Comparison of ENCODE assay signal across 33 cellular contexts in genomic region chr4:108763981-108764380, GRCh38. TPM values are rescaled to one million over a fixed set of nuclear protein-coding genes. Genes with fewer than 3 reads are reported as not detected.
"Had no signal": no experiment of that assay in that cellular context is flagged by ENCODE, and none has a peak within 500 bp of the region (broad histone marks: within the 10 kb centered on the region; RNA-seq: fewer than 3 reads in every experiment).

No MANE protein-coding gene starts in this region.

- H3K36me3 ChIP-seq: gastrocnemius medialis, heart left ventricle, ovary, suprapubic skin, transverse colon had no signal

- H3K27ac ChIP-seq: gastrocnemius medialis, ovary, suprapubic skin, transverse colon had no signal

- H3K27me3 ChIP-seq: gastrocnemius medialis, ovary had no signal

- FAIRE-seq: endometrium had no signal

- H3K27ac Mint-ChIP-seq: effector memory CD8-positive, alpha-beta T cell; immature natural killer cell; memory B cell; naive thymus-derived CD4-positive, alpha-beta T cell; nephron progenitor cell had no signal

- H3K4me3 ChIP-seq: lung, ovary had no signal

- H3K36me3 Mint-ChIP-seq: immature natural killer cell had no signal

- H3K9me3 Mint-ChIP-seq: effector memory CD8-positive, alpha-beta T cell; memory B cell; stimulated activated naive CD8-positive, alpha-beta T cell treated with anti-CD3 and anti-CD28 coated beads, Interleukin-15, amount 100 ng/mL, for 72 hours had no signal

- DNase-seq: cerebellar nuclear complex; cortex of kidney; effector memory CD8-positive, alpha-beta T cell; gastrocnemius medialis; heart left ventricle; hypothalamus; immature natural killer cell; islet precursor cell; kidney glomerular epithelial cell; left colon; left ventricle myocardium superior; naive thymus-derived CD4-positive, alpha-beta T cell; nephron progenitor cell; occipital lobe; ovary; posterior cingulate gyrus; stimulated activated CD4-positive, alpha-beta T cell treated with anti-CD3 and anti-CD28 coated beads, Interleukin-12 subunit alpha, Interleukin-12 subunit beta, amount 100 ng/mL, for 4 hours; stimulated activated CD4-positive, alpha-beta T cell treated with anti-CD3 and anti-CD28 coated beads, Interleukin-1b, Interleukin-23, amount 100 ng/mL, for 48 hours; stimulated activated CD4-positive, alpha-beta T cell treated with anti-CD3 and anti-CD28 coated beads, Interleukin-4, amount 100 ng/mL, for 1 hour; stimulated activated CD8-positive, alpha-beta memory T cell treated with anti-CD3 and anti-CD28 coated beads, Interleukin-4, amount 100 ng/mL, for 48 hours; stimulated activated naive CD4-positive, alpha-beta T cell; stimulated activated naive CD8-positive, alpha-beta T cell treated with anti-CD3 and anti-CD28 coated beads, Interleukin-15, amount 100 ng/mL, for 72 hours; transverse colon had no signal

- ATAC-seq: effector memory CD8-positive, alpha-beta T cell; gastrocnemius medialis; left colon; naive thymus-derived CD4-positive, alpha-beta T cell; sciatic nerve; stimulated activated naive CD8-positive, alpha-beta T cell treated with anti-CD3 and anti-CD28 coated beads, Interleukin-15, amount 100 ng/mL, for 72 hours had no signal

- H3K9me3 ChIP-seq: gastrocnemius medialis, heart left ventricle, ovary, suprapubic skin, transverse colon had no signal

RNA-seq across cellular contexts. Expression of gene ETNPPL, which starts 1.1 kb away (rescaled TPM):
- total RNA-seq: dermis microvascular lymphatic vessel endothelial cell; glomerular endothelial cell; left colon; lung; mononuclear cell; naive thymus-derived CD4-positive, alpha-beta T cell; smooth muscle cell; suprapubic skin; transverse colon had no signal
- polyA plus RNA-seq: esophagus; immature natural killer cell; naive thymus-derived CD4-positive, alpha-beta T cell; smooth muscle cell had no signal
